19 cellular contexts compared by ENCODE assay signal in the genomic region with DNA sequence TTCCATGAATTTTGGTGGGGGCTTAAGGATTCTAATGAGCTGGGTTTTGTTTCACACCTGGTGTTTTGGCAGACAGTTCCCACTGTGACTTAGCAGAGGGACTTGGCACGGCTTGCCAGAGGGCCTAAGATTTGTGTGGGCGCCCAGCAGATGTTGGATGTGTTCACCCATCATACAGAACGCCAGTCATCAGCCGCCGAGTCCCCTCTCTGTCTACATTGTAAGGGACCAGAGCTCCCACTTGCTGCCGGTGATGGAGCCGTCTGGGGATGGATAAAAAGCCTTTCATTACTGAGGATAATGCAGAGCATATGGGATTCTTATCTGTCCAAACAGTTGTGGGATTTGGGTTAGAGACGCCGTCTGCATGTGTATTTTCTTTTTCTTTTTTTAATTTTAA. TPM values are rescaled to one million over a fixed set of nuclear protein-coding genes. Genes with fewer than 3 reads are reported as not detected.
DNase-seq lines count a peak whose midpoint lies in the region; ATAC-seq and TF ChIP-seq lines count a peak whose summit lies in the region.
"Had no signal": no experiment of that assay in that cellular context is flagged by ENCODE, and none has a peak within 500 bp of the region (broad histone marks: within the 10 kb centered on the region; RNA-seq: fewer than 3 reads in every experiment).

No MANE protein-coding gene starts in this region.

- H3K9me3 ChIP-seq in cardiac muscle cell (ENCODE audit: low read depth): no peaks in the 10 kb centered on the region
- H3K9me3 ChIP-seq: BE2C had no signal

- no peak for ATAC-seq in GM21619 (IDR thresholded peaks at IDR 0.05; ENCODE audit: unreplicated experiment)
- ATAC-seq: Panc1 had no signal

- peaks cover 25% of the 10 kb centered on the region for H3K4me1 ChIP-seq in cardiac muscle cell (ENCODE audit: low read depth)
- H3K4me1 ChIP-seq: BE2C had no signal

- H3K27ac ChIP-seq in cardiac muscle cell: peak overlapping the region; percentile 80
- H3K27ac ChIP-seq: HL-60 had no signal

- DNase-seq in NCI-H1694 treated with DMSO at 0.1 percent for 48 hours (lab: John Stamatoyannopoulos, UW): peak; percentile 67
- DNase-seq in NCI-H82 treated with DMSO at 0.1 percent for 48 hours (lab: John Stamatoyannopoulos, UW; ENCODE audit: unreplicated experiment): peak; percentile 68
- DNase-seq in cardiac muscle cell (ENCODE audit: low read depth in 1 of 2, low spot score in 1 of 2): no peak
- peak; percentile 17 for DNase-seq in pons (ENCODE audit: low spot score)
- DNase-seq in HUDEP-2 (lab: John Stamatoyannopoulos, UW; ENCODE audit: unreplicated experiment in 76 of 76): no peak
- DNase-seq in SK-N-DZ (ENCODE audit: low spot score): no peak
- DNase-seq in SW 1271 (lab: John Stamatoyannopoulos, UW): no peak
- DNase-seq: ACHN; BE2C; CD4-positive, alpha-beta memory T cell; EL; KBM-7; NCI-H187 treated with DMSO at 0.1 percent for 48 hours; NCI-H524; SHP77 treated with DMSO at 0.1 percent for 48 hours had no signal

- H3K36me3 ChIP-seq in cardiac muscle cell: no peaks in the 10 kb centered on the region
- H3K36me3 ChIP-seq: BE2C had no signal

- no peaks in the 10 kb centered on the region for H3K27me3 ChIP-seq in cardiac muscle cell
- H3K27me3 ChIP-seq: BE2C had no signal

- no peak overlapping the region for H3K4me3 ChIP-seq in cardiac muscle cell

- no peak for TF ChIP-seq CTCF in cardiac muscle cell (IDR thresholded peaks at IDR 0.05; ENCODE audit: low read depth, low read length)

RNA-seq across cellular contexts. Expression of gene RBFOX1, which starts 12.8 kb away (rescaled TPM):
- 2.5 and 5.7 TPM in 2 replicates for total RNA-seq in cardiac muscle cell
- 7.4 and 7.6 TPM in 2 replicates for polyA plus RNA-seq in cardiac muscle cell
- polyA plus RNA-seq in SK-N-DZ (2014; cell fraction: cytosol; rRNA removed): 4.4 and 4.9 TPM in 2 replicates
- 2.9 and 8.7 TPM in 2 replicates for polyA plus RNA-seq in SK-N-DZ (2014; cell fraction: nucleus; rRNA removed)
- total RNA-seq: CD4-positive, alpha-beta memory T cell; H4 had no signal
- polyA plus RNA-seq: CD4-positive, alpha-beta memory T cell had no signal

Comparison
In these comparisons a context has a peak if more than half of its experiments do, and no peak if none do; other contexts are left out.
1. DNase-seq: peak in NCI-H1694 treated with DMSO at 0.1 percent for 48 hours (single experiment), NCI-H82 treated with DMSO at 0.1 percent for 48 hours (single experiment) and pons (single experiment); none in cardiac muscle cell (0 of 2), HUDEP-2 (0 of 76), SK-N-DZ (single experiment) and SW 1271 (0 of 2).